In genomic region chr17:76709077-76709950, GRCh38 we compare ENCODE assay signal across 8 cellular contexts. TPM values are rescaled to one million over a fixed set of nuclear protein-coding genes. Genes with fewer than 3 reads are reported as not detected.
DNase-seq lines count a peak whose midpoint lies in the region; ATAC-seq and TF ChIP-seq lines count a peak whose summit lies in the region.

No MANE protein-coding gene starts in this region.

- peaks cover 32% of the 10 kb centered on the region for H3K4me1 Mint-ChIP-seq in CD8-positive, alpha-beta T cell (ENCODE audit: low read depth)
- H3K4me1 Mint-ChIP-seq in stimulated activated memory B cell treated with anti-CD40 and anti-IgM and Interleukin-4, amounts not matched to agents 10 μg/mL and 1 μg/mL and 100 μg/mL, for 72 hours: peaks cover 17% of the 10 kb centered on the region

- H3K36me3 ChIP-seq in CD8-positive, alpha-beta T cell (ENCODE audit: insufficient read depth, low read length): no peaks in the 10 kb centered on the region

- H3K9me3 Mint-ChIP-seq in CD8-positive, alpha-beta T cell: no peaks in the 10 kb centered on the region
- no peaks in the 10 kb centered on the region for H3K9me3 Mint-ChIP-seq in stimulated activated memory B cell treated with anti-CD40 and anti-IgM and Interleukin-4, amounts not matched to agents 10 μg/mL and 1 μg/mL and 100 μg/mL, for 72 hours

- H3K36me3 Mint-ChIP-seq in CD8-positive, alpha-beta T cell: peaks cover 11% of the 10 kb centered on the region
- H3K36me3 Mint-ChIP-seq in stimulated activated memory B cell treated with anti-CD40 and anti-IgM and Interleukin-4, amounts not matched to agents 10 μg/mL and 1 μg/mL and 100 μg/mL, for 72 hours: peaks cover 16% of the 10 kb centered on the region

- POLR2A ChIA-PET in CD8-positive, alpha-beta T cell (lab: Charles Lee): interaction anchor here (0.6 to 1.4 kb wide), 3 partner anchors 25 to 1631 kb away, joined by 3 to 4 read pairs (median 3); no protein-coding TSS in a partner anchor

- no peaks in the 10 kb centered on the region for H3K9me3 ChIP-seq in CD8-positive, alpha-beta T cell (ENCODE audit: low read length)

- H3K4me3 Mint-ChIP-seq in CD8-positive, alpha-beta T cell: peak overlapping the region; percentile 73
- H3K4me3 Mint-ChIP-seq in stimulated activated memory B cell treated with anti-CD40 and anti-IgM and Interleukin-4, amounts not matched to agents 10 μg/mL and 1 μg/mL and 100 μg/mL, for 72 hours: peak overlapping the region; percentile 44

- no peak overlapping the region for H3K4me3 ChIP-seq in CD8-positive, alpha-beta T cell (ENCODE audit: low read depth, low read length)

- DNase-seq in CD8-positive, alpha-beta T cell: no peak
- DNase-seq in NCI-H1436 (lab: John Stamatoyannopoulos, UW): peak; percentile 75
- peak in 37 of 61 donors; percentile 26 to 84 (median 61) for DNase-seq in caudate nucleus (lab: John Stamatoyannopoulos, UW)
- peak; percentile 93 for DNase-seq in kidney glomerular epithelial cell (lab: John Stamatoyannopoulos, UW)
- no peak for DNase-seq in stimulated activated CD4-positive, alpha-beta T cell treated with anti-CD3 and anti-CD28 coated beads, Interleukin-15, amount 100 ng/mL, for 24 hours
- no peak for DNase-seq in NCI-H1694 (lab: John Stamatoyannopoulos, UW)

- no peak overlapping the region for H3K27ac ChIP-seq in CD8-positive, alpha-beta T cell (ENCODE audit: low read depth, low read length)
- peak overlapping the region; percentile 87 for H3K27ac ChIP-seq in caudate nucleus (ENCODE audit: low read depth, low read length)

- ATAC-seq in CD8-positive, alpha-beta T cell: no peak
- no peak for ATAC-seq in stimulated activated memory B cell treated with anti-CD40 and anti-IgM and Interleukin-4, amounts not matched to agents 10 μg/mL and 1 μg/mL and 100 μg/mL, for 72 hours
- ATAC-seq in HG03439 (IDR thresholded peaks at IDR 0.05; ENCODE audit: unreplicated experiment): no peak

- intact Hi-C loops in CD8-positive, alpha-beta T cell (cut with DNase I, micrococcal nuclease): no loop called here

- H3K4me1 ChIP-seq in CD8-positive, alpha-beta T cell (ENCODE audit: insufficient read depth, low read length): peaks cover 25% of the 10 kb centered on the region

- TF ChIP-seq CTCF in CD8-positive, alpha-beta T cell (IDR thresholded peaks at IDR 0.05): no peak

- peak overlapping the region; percentile 55 for H3K27ac Mint-ChIP-seq in CD8-positive, alpha-beta T cell
- no peak overlapping the region for H3K27ac Mint-ChIP-seq in stimulated activated memory B cell treated with anti-CD40 and anti-IgM and Interleukin-4, amounts not matched to agents 10 μg/mL and 1 μg/mL and 100 μg/mL, for 72 hours

- no peaks in the 10 kb centered on the region for H3K27me3 ChIP-seq in CD8-positive, alpha-beta T cell (ENCODE audit: insufficient read depth, low read length)

- no peaks in the 10 kb centered on the region for H3K27me3 Mint-ChIP-seq in CD8-positive, alpha-beta T cell (ENCODE audit: low read depth)
- no peaks in the 10 kb centered on the region for H3K27me3 Mint-ChIP-seq in stimulated activated memory B cell treated with anti-CD40 and anti-IgM and Interleukin-4, amounts not matched to agents 10 μg/mL and 1 μg/mL and 100 μg/mL, for 72 hours

- CTCF ChIA-PET in CD8-positive, alpha-beta T cell (lab: Charles Lee): interaction anchor here (0.6 to 2.1 kb wide), 4 partner anchors 13 to 186 kb away, joined by 3 to 8 read pairs (median 5); no protein-coding TSS in a partner anchor

RNA-seq across cellular contexts. Expression of gene MXRA7, which starts 1.5 kb away (rescaled TPM):
- total RNA-seq in CD8-positive, alpha-beta T cell: 10 to 100 TPM; 23.9 to 27.8 TPM

RNA-seq across cellular contexts. Expression of gene JMJD6, which starts 17.1 kb away (rescaled TPM):
- 100 to 1,000 TPM; 316 to 336 TPM for total RNA-seq in CD8-positive, alpha-beta T cell

RNA-seq across cellular contexts. Expression of gene METTL23, which starts 17.3 kb away (rescaled TPM):
- 10 to 100 TPM; 40.3 to 43.1 TPM for total RNA-seq in CD8-positive, alpha-beta T cell

RNA-seq across cellular contexts. Expression of gene SRSF2, which starts 27.8 kb away (rescaled TPM):
- 100 to 1,000 TPM; 621 to 637 TPM for total RNA-seq in CD8-positive, alpha-beta T cell

RNA-seq across cellular contexts. Expression of gene MFSD11, which starts 28.6 kb away (rescaled TPM):
- total RNA-seq in CD8-positive, alpha-beta T cell: 10 to 100 TPM; 28.6 to 34.4 TPM

Comparison
In these comparisons a context has a peak if more than half of its experiments do, and no peak if none do; other contexts are left out.
1. DNase-seq: peak in NCI-H1436 (single experiment), caudate nucleus (37 of 61) and kidney glomerular epithelial cell (single experiment); none in CD8-positive, alpha-beta T cell (0 of 7), stimulated activated CD4-positive, alpha-beta T cell treated with anti-CD3 and anti-CD28 coated beads, Interleukin-15, amount 100 ng/mL, for 24 hours (single experiment) and NCI-H1694 (single experiment).